ENCODE assay signal across 8 cellular contexts in genomic region chr1:168342572-168343280, GRCh38.
A peak's percentile ranks its signal among the peaks of the same experiment; 100 is the strongest.
DNase-seq lines count a peak whose midpoint lies in the region; ATAC-seq and TF ChIP-seq lines count a peak whose summit lies in the region.

No MANE protein-coding gene starts in this region.

- intact Hi-C loops in mucosa of descending colon (cut with DNase I, micrococcal nuclease), result loop anchor here in 1 of 2 donors (10.0 kb wide), 2 partner anchors 232 to 1002 kb away; partner anchors contain the start of gene XCL1

- H3K4me3 ChIP-seq in HUES6 (ENCODE audit: low read depth, low read length) (peak overlapping the region; percentile 45), NT2/D1 (ENCODE audit: insufficient read length, low read depth) (peak overlapping the region; percentile 26), mucosa of descending colon (no peak overlapping the region)

- H3K27ac ChIP-seq in HUES6 (ENCODE audit: low read depth, low read length), result no peak overlapping the region

- no peaks in the 10 kb centered on the region for H3K36me3 ChIP-seq in HUES6 (ENCODE audit: control insufficient read depth, insufficient read depth, low read length)
- no peaks in the 10 kb centered on the region for H3K36me3 ChIP-seq in NT2/D1 (ENCODE audit: insufficient read depth, insufficient read length, low read length)
- H3K36me3 ChIP-seq in mucosa of descending colon (ENCODE audit: low read depth), result no peaks in the 10 kb centered on the region

- H3K4me1 ChIP-seq in HUES6 (ENCODE audit: control insufficient read depth, insufficient read depth, low read length) (no peaks in the 10 kb centered on the region), NT2/D1 (ENCODE audit: insufficient read depth, insufficient read length) (no peaks in the 10 kb centered on the region), mucosa of descending colon (ENCODE audit: low read depth) (peaks cover 6% of the 10 kb centered on the region)

- 0 out of 2 replicates have a peak, but pooled peaks cover 2% of the 10 kb centered on the region for H3K9me3 ChIP-seq in HUES6 (ENCODE audit: control insufficient read depth, insufficient read depth, low read depth, low read length)
- H3K9me3 ChIP-seq in NT2/D1 (ENCODE audit: insufficient read depth, low read length), result peaks cover 15% of the 10 kb centered on the region; the same call in 1 of the 2 replicates
- no peaks in the 10 kb centered on the region for H3K9me3 ChIP-seq in mucosa of descending colon

- H3K27me3 ChIP-seq in HUES6 (ENCODE audit: control insufficient read depth, insufficient read depth, low read length) (no peaks in the 10 kb centered on the region), NT2/D1 (ENCODE audit: insufficient read depth, insufficient read length) (no peaks in the 10 kb centered on the region)

- DNase-seq in COLO668 (lab: John Stamatoyannopoulos, UW; ENCODE audit: unreplicated experiment) (peak; percentile 79), NT2/D1 (ENCODE audit: low read depth, low spot score) (peak; percentile 87), epidermal melanocyte (ENCODE audit: insufficient read length, low spot score) (peak; percentile 28), mucosa of descending colon (peak; percentile 86 to 90 (median 88))
- peak; percentile 92 for DNase-seq in activated CD8-positive, alpha-beta memory T cell treated with anti-CD3 and anti-CD28 coated beads, Interleukin-2, amount 50 U/mL, for 4 hours
- DNase-seq in stimulated activated CD8-positive, alpha-beta memory T cell treated with anti-CD3 and anti-CD28 coated beads, Interleukin-4, amount 100 ng/mL, for 24 hours (ENCODE audit: low read depth), result peak; percentile 79

- ATAC-seq in GM21390 (IDR thresholded peaks at IDR 0.05; ENCODE audit: unreplicated experiment), result peak; percentile 94
- ATAC-seq in mucosa of descending colon, result peak; percentile 99

- H3K9ac ChIP-seq in HUES6 (ENCODE audit: low read length) (no peak overlapping the region), NT2/D1 (ENCODE audit: insufficient read length, low read depth) (peak overlapping the region; percentile 69)

- TF ChIP-seq CTCF in mucosa of descending colon (IDR thresholded peaks at IDR 0.05), result peak; percentile 85

Comparison
In these comparisons a context has a peak if more than half of its experiments do, and no peak if none do; other contexts are left out.
1. DNase-seq: peak in every context shown above with its lines; median percentile 92 in activated CD8-positive, alpha-beta memory T cell treated with anti-CD3 and anti-CD28 coated beads, Interleukin-2, amount 50 U/mL, for 4 hours; 88 in mucosa of descending colon; 87 in NT2/D1; 79 in COLO668; 79 in stimulated activated CD8-positive, alpha-beta memory T cell treated with anti-CD3 and anti-CD28 coated beads, Interleukin-4, amount 100 ng/mL, for 24 hours; 28 in epidermal melanocyte.